Comparison of ENCODE assay signal across 1 cellular context in the genomic region with DNA sequence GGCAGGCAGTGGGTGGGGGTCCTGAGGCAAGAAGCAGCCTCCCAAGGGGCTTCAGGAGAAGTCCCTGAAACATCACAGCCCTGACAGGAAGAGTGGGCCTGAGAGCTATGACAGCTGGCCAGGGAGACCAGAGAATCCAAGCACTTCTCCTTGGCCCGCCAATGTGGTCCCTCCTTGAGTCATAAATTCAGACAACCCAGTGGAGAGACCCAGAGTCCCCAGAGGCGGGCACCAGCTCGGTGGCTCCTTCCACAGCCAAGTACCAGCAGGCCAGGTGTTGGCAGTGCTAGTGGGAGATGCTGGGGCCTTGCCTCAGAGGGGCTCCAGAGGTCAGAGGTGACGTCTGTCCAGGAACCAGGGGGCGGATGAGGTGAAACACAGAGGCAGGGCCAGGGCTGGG.
TF ChIP-seq lines count a peak whose summit lies in the region.

No MANE protein-coding gene starts in this region.

TF ChIP-seq in GM12878, 131 proteins besides CTCF, POLR2A, EP300 and RAD21:
- TF ChIP-seq NR2F1 (conservative IDR thresholded peaks at IDR 0.05) (0 out of 2 replicates have a peak, but pooled peaks have one; percentile 13), JUND (IDR thresholded peaks at IDR 0.05; ENCODE audit: low read depth, low read length) (no peak), STAT1 (conservative IDR thresholded peaks at IDR 0.05) (no peak), SREBF1 (IDR thresholded peaks at IDR 0.05; ENCODE audit: low read length) (no peak)
- TF ChIP-seq, protein P1, sequence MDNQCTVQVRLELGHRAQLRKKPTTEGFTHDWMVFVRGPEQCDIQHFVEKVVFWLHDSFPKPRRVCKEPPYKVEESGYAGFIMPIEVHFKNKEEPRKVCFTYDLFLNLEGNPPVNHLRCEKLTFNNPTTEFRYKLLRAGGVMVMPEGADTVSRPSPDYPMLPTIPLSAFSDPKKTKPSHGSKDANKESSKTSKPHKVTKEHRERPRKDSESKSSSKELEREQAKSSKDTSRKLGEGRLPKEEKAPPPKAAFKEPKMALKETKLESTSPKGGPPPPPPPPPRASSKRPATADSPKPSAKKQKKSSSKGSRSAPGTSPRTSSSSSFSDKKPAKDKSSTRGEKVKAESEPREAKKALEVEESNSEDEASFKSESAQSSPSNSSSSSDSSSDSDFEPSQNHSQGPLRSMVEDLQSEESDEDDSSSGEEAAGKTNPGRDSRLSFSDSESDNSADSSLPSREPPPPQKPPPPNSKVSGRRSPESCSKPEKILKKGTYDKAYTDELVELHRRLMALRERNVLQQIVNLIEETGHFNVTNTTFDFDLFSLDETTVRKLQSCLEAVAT (IDR thresholded peaks at IDR 0.05): no peak
- TF ChIP-seq, protein P2, sequence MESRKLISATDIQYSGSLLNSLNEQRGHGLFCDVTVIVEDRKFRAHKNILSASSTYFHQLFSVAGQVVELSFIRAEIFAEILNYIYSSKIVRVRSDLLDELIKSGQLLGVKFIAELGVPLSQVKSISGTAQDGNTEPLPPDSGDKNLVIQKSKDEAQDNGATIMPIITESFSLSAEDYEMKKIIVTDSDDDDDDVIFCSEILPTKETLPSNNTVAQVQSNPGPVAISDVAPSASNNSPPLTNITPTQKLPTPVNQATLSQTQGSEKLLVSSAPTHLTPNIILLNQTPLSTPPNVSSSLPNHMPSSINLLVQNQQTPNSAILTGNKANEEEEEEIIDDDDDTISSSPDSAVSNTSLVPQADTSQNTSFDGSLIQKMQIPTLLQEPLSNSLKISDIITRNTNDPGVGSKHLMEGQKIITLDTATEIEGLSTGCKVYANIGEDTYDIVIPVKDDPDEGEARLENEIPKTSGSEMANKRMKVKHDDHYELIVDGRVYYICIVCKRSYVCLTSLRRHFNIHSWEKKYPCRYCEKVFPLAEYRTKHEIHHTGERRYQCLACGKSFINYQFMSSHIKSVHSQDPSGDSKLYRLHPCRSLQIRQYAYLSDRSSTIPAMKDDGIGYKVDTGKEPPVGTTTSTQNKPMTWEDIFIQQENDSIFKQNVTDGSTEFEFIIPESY (IDR thresholded peaks at IDR 0.05): no peak
